ENCODE assay signal across 8 cellular contexts in the genomic region with DNA sequence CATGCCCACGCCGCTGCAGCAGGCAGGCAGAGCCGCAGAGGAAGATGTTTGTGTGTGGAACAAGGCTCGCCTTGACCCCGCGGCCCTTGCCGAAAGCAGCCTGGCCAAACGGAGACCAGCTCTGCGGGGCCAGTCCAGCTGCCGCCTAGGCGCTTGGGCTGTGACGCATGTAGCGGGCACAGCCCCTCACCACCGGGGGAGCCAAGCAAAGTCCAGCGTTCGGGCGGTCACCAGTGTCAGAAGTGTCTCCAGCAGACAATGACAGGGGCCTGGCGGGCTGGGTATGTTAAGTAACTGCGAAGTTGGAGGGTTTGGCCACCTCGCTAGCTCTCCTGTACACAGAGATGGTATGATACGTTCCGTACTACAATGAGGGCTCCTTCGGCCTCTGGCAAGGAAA. TPM values are rescaled to one million over a fixed set of nuclear protein-coding genes. Genes with fewer than 3 reads are reported as not detected.
DNase-seq lines count a peak whose midpoint lies in the region; ATAC-seq, FAIRE-seq and TF ChIP-seq lines count a peak whose summit lies in the region.

No MANE protein-coding gene starts in this region.

- peaks cover 7% of the 10 kb centered on the region for H3K4me1 Mint-ChIP-seq in activated CD4-positive, alpha-beta T cell treated with anti-CD3 and anti-CD28 coated beads, Interleukin-2, amount 10 ng/mL, durations not matched to agents 7 days and 5 days

- no peak for TF ChIP-seq EP300 in upper lobe of left lung (IDR thresholded peaks at IDR 0.05)

- H3K4me3 Mint-ChIP-seq in activated CD4-positive, alpha-beta T cell treated with anti-CD3 and anti-CD28 coated beads, Interleukin-2, amount 10 ng/mL, durations not matched to agents 7 days and 5 days: peak overlapping the region; percentile 70

- H3K4me3 ChIP-seq in bronchial epithelial cell (ENCODE audit: low read depth, low read length) (peak overlapping the region; percentile 63), lower lobe of right lung (peak overlapping the region; percentile 75), upper lobe of left lung (peak overlapping the region in 3 of 4 donors; percentile 61 to 83 (median 67))

- WGBS in upper lobe of left lung, 2 donors: 51% methylated on average over 21 of the region's 23 CpGs; no CpG with 5 or more reads in 1 of the 2 donors

- intact Hi-C loops in lower lobe of right lung (cut with DNase I): no loop called here

- H3K27me3 ChIP-seq in bronchial epithelial cell (ENCODE audit: control insufficient read depth, insufficient read depth, low read length) (no peaks in the 10 kb centered on the region), lower lobe of right lung (ENCODE audit: low read depth) (no peaks in the 10 kb centered on the region), upper lobe of left lung (peaks cover 0 to 3% (median 0%) of the 10 kb centered on the region in 4 donors)

- FAIRE-seq in bronchial epithelial cell (lab: Jason Lieb, UNC): no peak

- no peaks in the 10 kb centered on the region for H3K9me3 ChIP-seq in lower lobe of right lung
- no peaks in the 10 kb centered on the region for H3K9me3 ChIP-seq in upper lobe of left lung

- H3K27me3 Mint-ChIP-seq in activated CD4-positive, alpha-beta T cell treated with anti-CD3 and anti-CD28 coated beads, Interleukin-2, amount 10 ng/mL, durations not matched to agents 7 days and 5 days: no peaks in the 10 kb centered on the region

- POLR2A ChIA-PET in activated CD4-positive, alpha-beta T cell treated with anti-CD3 and anti-CD28 coated beads, Interleukin-2, amount 10 ng/mL, durations not matched to agents 7 days and 5 days (lab: Charles Lee): no interaction called here

- no peak for DNase-seq in activated CD4-positive, alpha-beta T cell treated with anti-CD3 and anti-CD28 coated beads, Interleukin-2, amount 10 ng/mL, durations not matched to agents 7 days and 5 days
- DNase-seq in activated CD4-positive, alpha-beta T cell treated with anti-CD3 and anti-CD28 coated beads, Interleukin-2, amount 50 U/mL, for 48 hours: no peak
- DNase-seq in bronchial epithelial cell (ENCODE audit: low read depth) (no peak), lower lobe of right lung (peak; percentile 45), upper lobe of left lung (peak in 1 of 2 donors; percentile 75), NCI-H128 (lab: John Stamatoyannopoulos, UW; ENCODE audit: unreplicated experiment) (no peak)
- DNase-seq in stimulated activated CD4-positive, alpha-beta T cell treated with anti-CD3 and anti-CD28 coated beads, Interleukin-1b, Interleukin-23, amount 100 ng/mL, for 48 hours: no peak
- DNase-seq in effector CD8-positive, alpha-beta T cell (lab: John Stamatoyannopoulos, UW): no peak

- H3K9me3 Mint-ChIP-seq in activated CD4-positive, alpha-beta T cell treated with anti-CD3 and anti-CD28 coated beads, Interleukin-2, amount 10 ng/mL, durations not matched to agents 7 days and 5 days: no peaks in the 10 kb centered on the region

- ATAC-seq in lower lobe of right lung (no peak), upper lobe of left lung (ENCODE audit: low FRiP score in 2 of 2) (no peak)

- CTCF ChIA-PET in activated CD4-positive, alpha-beta T cell treated with anti-CD3 and anti-CD28 coated beads, Interleukin-2, amount 10 ng/mL, durations not matched to agents 7 days and 5 days (lab: Charles Lee): interaction anchor here (1.0 kb wide), 1 partner anchor 15 kb away, joined by 5 read pairs; no protein-coding TSS in a partner anchor

- no peak for TF ChIP-seq CTCF in bronchial epithelial cell (IDR thresholded peaks at IDR 0.05; ENCODE audit: insufficient read depth, low read length, severe bottlenecking)
- no peak for TF ChIP-seq CTCF in lower lobe of right lung (IDR thresholded peaks at IDR 0.05)
- TF ChIP-seq CTCF in upper lobe of left lung (IDR thresholded peaks at IDR 0.05): no peak

- no peak for TF ChIP-seq POLR2A in upper lobe of left lung (IDR thresholded peaks at IDR 0.05)

- no peaks in the 10 kb centered on the region for H3K36me3 Mint-ChIP-seq in activated CD4-positive, alpha-beta T cell treated with anti-CD3 and anti-CD28 coated beads, Interleukin-2, amount 10 ng/mL, durations not matched to agents 7 days and 5 days (ENCODE audit: low read depth)

- peak overlapping the region; percentile 57 for H3K27ac Mint-ChIP-seq in activated CD4-positive, alpha-beta T cell treated with anti-CD3 and anti-CD28 coated beads, Interleukin-2, amount 10 ng/mL, durations not matched to agents 7 days and 5 days

- peaks cover 16% of the 10 kb centered on the region for H3K4me1 ChIP-seq in lower lobe of right lung
- H3K4me1 ChIP-seq in upper lobe of left lung: peaks cover 4 to 22% (median 8%) of the 10 kb centered on the region in 4 donors

- peak overlapping the region; percentile 91 for H3K27ac ChIP-seq in lower lobe of right lung
- H3K27ac ChIP-seq in upper lobe of left lung: peak overlapping the region; percentile 75 to 90 (median 86)

- no peaks in the 10 kb centered on the region for H3K36me3 ChIP-seq in bronchial epithelial cell (ENCODE audit: control insufficient read depth, insufficient read depth, low read length)
- no peaks in the 10 kb centered on the region for H3K36me3 ChIP-seq in lower lobe of right lung
- H3K36me3 ChIP-seq in upper lobe of left lung: no peaks in the 10 kb centered on the region

RNA-seq across cellular contexts. Expression of a gene that starts 1.3 kb away (rescaled TPM):
- total RNA-seq in activated CD4-positive, alpha-beta T cell treated with anti-CD3 and anti-CD28 coated beads, Interleukin-2, amount 10 ng/mL, durations not matched to agents 7 days and 5 days: 1 to 10 TPM; 4.2 TPM
- 1.5 and 1.6 TPM in 2 replicates for total RNA-seq in bronchial epithelial cell
- 4.0 TPM for total RNA-seq in lower lobe of right lung
- 1 to 10 TPM; 3.3 to 5.5 (median 3.9) TPM for total RNA-seq in upper lobe of left lung

RNA-seq across cellular contexts. Expression of a gene that starts 26.2 kb away (rescaled TPM):
- not detected for total RNA-seq in activated CD4-positive, alpha-beta T cell treated with anti-CD3 and anti-CD28 coated beads, Interleukin-2, amount 10 ng/mL, durations not matched to agents 7 days and 5 days
- total RNA-seq in bronchial epithelial cell: not detected in 2 replicates
- total RNA-seq in lower lobe of right lung: not detected
- under 1 TPM in 3 of 6 donors, not detected in 3; 0.29 to 0.46 (median 0.34) TPM for total RNA-seq in upper lobe of left lung
